In the genomic region with DNA sequence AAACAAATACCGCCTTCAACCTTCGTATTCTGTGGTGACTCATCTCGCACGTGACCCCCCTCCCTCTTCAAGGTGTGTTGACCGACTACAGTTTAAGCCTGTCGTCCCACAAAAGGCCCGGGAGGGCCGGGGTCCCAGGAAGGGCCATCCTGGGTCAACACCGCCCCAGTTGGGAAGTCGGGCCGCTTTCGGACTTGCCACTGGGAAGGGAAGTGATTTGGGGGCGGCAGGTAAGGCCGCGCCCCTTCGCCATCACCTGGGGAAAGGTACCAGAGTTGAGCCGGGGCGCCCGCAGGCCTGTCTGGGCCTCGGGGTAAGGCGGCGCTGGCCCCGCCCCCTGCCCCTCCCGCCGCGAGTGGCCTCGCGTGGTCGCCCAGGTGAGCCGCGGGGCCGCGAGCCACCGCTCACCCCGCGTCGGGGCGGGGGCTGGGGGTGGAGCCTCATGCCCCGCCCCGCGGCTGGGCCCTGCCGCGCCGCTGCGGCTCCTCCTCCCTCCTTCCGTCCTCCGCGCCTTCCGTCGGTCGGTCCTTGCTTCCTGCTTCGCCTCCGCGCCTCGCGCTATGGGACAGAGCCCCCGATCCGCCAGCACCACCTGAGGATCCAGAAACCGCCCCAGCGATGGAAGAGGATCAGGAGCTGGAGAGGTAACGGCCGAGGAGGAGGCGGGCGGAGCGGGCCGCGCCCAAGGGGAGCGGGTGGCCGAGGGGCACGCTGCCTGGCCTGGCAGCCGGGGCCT, we compare ENCODE assay signal across 8 cellular contexts. TPM values are rescaled to one million over a fixed set of nuclear protein-coding genes. Genes with fewer than 3 reads are reported as not detected.
DNase-seq lines count a peak whose midpoint lies in the region; ATAC-seq and TF ChIP-seq lines count a peak whose summit lies in the region.

A gene with protein sequence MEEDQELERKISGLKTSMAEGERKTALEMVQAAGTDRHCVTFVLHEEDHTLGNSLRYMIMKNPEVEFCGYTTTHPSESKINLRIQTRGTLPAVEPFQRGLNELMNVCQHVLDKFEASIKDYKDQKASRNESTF (plus strand): TSS at position 527 of the 736 bp plus-strand sequence. CDS start 92 bp downstream, at position 619.

- no peaks in the 10 kb centered on the region for H3K27me3 ChIP-seq in left lung

- peak within 1 kb of the TSS; percentile 93 for H3K27ac ChIP-seq in left lung

- H3K36me3 ChIP-seq in left lung, result peaks cover 0 to 12% of the 10 kb centered on the region in 2 donors

- H3K27ac Mint-ChIP-seq in dendritic cell treated with granulocyte-macrophage colony-stimulating factor and Interleukin-4, amounts not matched to agents 40 ng/mL and 50 ng/mL, for 4 days, result peak within 1 kb of the TSS; percentile 87

- H3K27me3 Mint-ChIP-seq in dendritic cell treated with granulocyte-macrophage colony-stimulating factor and Interleukin-4, amounts not matched to agents 40 ng/mL and 50 ng/mL, for 4 days, result no peaks in the 10 kb centered on the region

- peak; percentile 47 for ATAC-seq in GM19043 (IDR thresholded peaks at IDR 0.05; ENCODE audit: low read depth, unreplicated experiment)
- peak; percentile 59 for ATAC-seq in HG03342 (IDR thresholded peaks at IDR 0.05; ENCODE audit: unreplicated experiment)
- ATAC-seq in left lung, result peak; percentile 76

- peaks cover 46% of the 10 kb centered on the region for H3K36me3 Mint-ChIP-seq in dendritic cell treated with granulocyte-macrophage colony-stimulating factor and Interleukin-4, amounts not matched to agents 40 ng/mL and 50 ng/mL, for 4 days (ENCODE audit: low read depth)

- peak within 1 kb of the TSS; percentile 86 for H3K4me3 Mint-ChIP-seq in dendritic cell treated with granulocyte-macrophage colony-stimulating factor and Interleukin-4, amounts not matched to agents 40 ng/mL and 50 ng/mL, for 4 days

- intact Hi-C loops in dendritic cell treated with granulocyte-macrophage colony-stimulating factor and Interleukin-4, amounts not matched to agents 40 ng/mL and 50 ng/mL, for 4 days (cut with micrococcal nuclease), result loop anchor here (2.0 to 5.0 kb wide), 2 partner anchors 197 to 1036 kb away; a partner anchor contains a TSS
- intact Hi-C loops in left lung (cut with DNase I), result no loop called here

- TF ChIP-seq CTCF in left lung (IDR thresholded peaks at IDR 0.05), result no peak

- H3K4me1 ChIP-seq in left lung, result peaks cover 11 to 55% of the 10 kb centered on the region in 2 donors

- H3K9me3 ChIP-seq in left lung, result no peaks in the 10 kb centered on the region

- H3K4me1 Mint-ChIP-seq in dendritic cell treated with granulocyte-macrophage colony-stimulating factor and Interleukin-4, amounts not matched to agents 40 ng/mL and 50 ng/mL, for 4 days (ENCODE audit: low read depth), result peaks cover 69% of the 10 kb centered on the region

- H3K4me3 ChIP-seq in left lung, result peak within 1 kb of the TSS; percentile 90 to 94

- H3K9me3 Mint-ChIP-seq in dendritic cell treated with granulocyte-macrophage colony-stimulating factor and Interleukin-4, amounts not matched to agents 40 ng/mL and 50 ng/mL, for 4 days, result no peaks in the 10 kb centered on the region

- DNase-seq in Ammon's horn (ENCODE audit: low spot score) (peak; percentile 91), NCI-H748 treated with DMSO at 0.1 percent for 48 hours (lab: John Stamatoyannopoulos, UW) (peak; percentile 97), left lung (peak; percentile 88 to 96)
- DNase-seq in activated CD4-positive, alpha-beta T cell treated with anti-CD3 and anti-CD28 coated beads, Interleukin-2, amount 50 U/mL, for 24 hours (ENCODE audit: low read depth in 1 of 2, low spot score in 1 of 2), result peak; percentile 57 to 74
- peak; percentile 62 to 71 for DNase-seq in stimulated activated CD4-positive, alpha-beta T cell treated with anti-CD3 and anti-CD28 coated beads, Interleukin-2, amount 100 ng/mL, for 48 hours

RNA-seq across cellular contexts. Expression of the gene that starts here (rescaled TPM):
- total RNA-seq in left lung, result 100 to 1,000 TPM; 100 to 121 TPM

Comparison
In these comparisons a context has a peak if more than half of its experiments do, and no peak if none do; other contexts are left out.
1. Peak in every context shown above with its lines: DNase-seq, ATAC-seq, H3K4me3 ChIP-seq and H3K27ac ChIP-seq.